Comparison of ENCODE assay signal across 8 cellular contexts in genomic region chr19:27966390-27966816, GRCh38.
DNase-seq lines count a peak whose midpoint lies in the region; ATAC-seq and TF ChIP-seq lines count a peak whose summit lies in the region.

No MANE protein-coding gene starts in this region.

- no peak overlapping the region for H3K23ac ChIP-seq in IMR-90 (ENCODE audit: low read depth, low read length)

- no peak overlapping the region for H3K56ac ChIP-seq in IMR-90 (ENCODE audit: extremely low read depth, insufficient read depth, low read length)

- H3K4me3 ChIP-seq in IMR-90 (ENCODE audit: insufficient read depth, low read depth, low read length) (no peak overlapping the region), astrocyte of the spinal cord (ENCODE audit: low read depth, low read length) (no peak overlapping the region)

- H2AK9ac ChIP-seq in IMR-90 (replicated peaks; ENCODE audit: low read depth, low read length, poor library complexity): no peak overlapping the region

- H4K8ac ChIP-seq in IMR-90 (ENCODE audit: low read depth in 2 of 2, low read length in 2 of 2): no peak overlapping the region

- no peak overlapping the region for H2BK20ac ChIP-seq in IMR-90 (ENCODE audit: low read depth, low read length)

- no peak overlapping the region for H3K27ac ChIP-seq in CD4-positive, alpha-beta T cell (ENCODE audit: low read depth, low read length)
- no peak overlapping the region for H3K27ac ChIP-seq in IMR-90 (ENCODE audit: insufficient read depth, low read length)

- H3K4me2 ChIP-seq in IMR-90 (ENCODE audit: low read depth, low read length): no peak overlapping the region

- CTCF ChIA-PET in CD4-positive, alpha-beta T cell (lab: Charles Lee): no interaction called here
- CTCF ChIA-PET in IMR-90 (lab: Yijun Ruan, JAX): interaction anchor here (1.6 kb wide), 1 partner anchor 913 kb away, joined by 6 read pairs; no protein-coding TSS in a partner anchor

- no peaks in the 10 kb centered on the region for H3K9me3 Mint-ChIP-seq in CD4-positive, alpha-beta T cell
- no peaks in the 10 kb centered on the region for H3K9me3 Mint-ChIP-seq in stimulated activated effector memory CD8-positive, alpha-beta T cell treated with anti-CD3 and anti-CD28 coated beads, Interleukin-12 subunit alpha, Interleukin-12 subunit beta, amount 100 ng/mL, for 72 hours
- no peaks in the 10 kb centered on the region for H3K9me3 Mint-ChIP-seq in stimulated activated naive CD8-positive, alpha-beta T cell treated with anti-CD3 and anti-CD28 coated beads, Interleukin-15, amount 100 ng/mL, for 72 hours

- no peaks in the 10 kb centered on the region for H3K79me1 ChIP-seq in IMR-90 (ENCODE audit: low read depth in 1 of 2, low read length in 2 of 2)

- dilution Hi-C loops in IMR-90 (cut with HindIII; ENCODE audit: low sequenced_read_pairs, unreplicated experiment): no loop called here

- no peak overlapping the region for H2BK120ac ChIP-seq in IMR-90 (ENCODE audit: low read depth, low read length)

- no peak for TF ChIP-seq POLR2A in IMR-90 (IDR thresholded peaks at IDR 0.05; ENCODE audit: low read depth, low read length)

- H2BK5ac ChIP-seq in IMR-90 (ENCODE audit: low read depth, low read length, poor library complexity, severe bottlenecking): no peak overlapping the region

- no peak overlapping the region for H2AFZ ChIP-seq in IMR-90 (replicated peaks; ENCODE audit: low read length, poor library complexity)

- BruUV-seq in IMR-90 (replicated peaks; lab: Mats Ljungman, UMichigan): no TSS peak

- TF ChIP-seq RAD21 in IMR-90 (IDR thresholded peaks at IDR 0.05; ENCODE audit: low read length): peak; percentile 32; the same call in 1 of the 2 replicates

- no peak overlapping the region for H3K27ac Mint-ChIP-seq in CD4-positive, alpha-beta T cell
- H3K27ac Mint-ChIP-seq in stimulated activated effector memory CD8-positive, alpha-beta T cell treated with anti-CD3 and anti-CD28 coated beads, Interleukin-12 subunit alpha, Interleukin-12 subunit beta, amount 100 ng/mL, for 72 hours: no peak overlapping the region
- no peak overlapping the region for H3K27ac Mint-ChIP-seq in stimulated activated naive CD8-positive, alpha-beta T cell treated with anti-CD3 and anti-CD28 coated beads, Interleukin-15, amount 100 ng/mL, for 72 hours

- no peaks in the 10 kb centered on the region for H3K9me3 ChIP-seq in CD4-positive, alpha-beta T cell (ENCODE audit: control insufficient read depth, low read length)
- no peaks in the 10 kb centered on the region; the same call in 1 of the 2 replicates for H3K9me3 ChIP-seq in IMR-90 (ENCODE audit: control insufficient read depth, insufficient read depth, low read length)

- no peak overlapping the region for H3K4me3 Mint-ChIP-seq in CD4-positive, alpha-beta T cell
- no peak overlapping the region for H3K4me3 Mint-ChIP-seq in stimulated activated effector memory CD8-positive, alpha-beta T cell treated with anti-CD3 and anti-CD28 coated beads, Interleukin-12 subunit alpha, Interleukin-12 subunit beta, amount 100 ng/mL, for 72 hours
- H3K4me3 Mint-ChIP-seq in stimulated activated naive CD8-positive, alpha-beta T cell treated with anti-CD3 and anti-CD28 coated beads, Interleukin-15, amount 100 ng/mL, for 72 hours: no peak overlapping the region

- in situ Hi-C loops in IMR-90 (cut with MboI; ENCODE audit: low sequenced_read_pairs) (loop anchor here (25.0 kb wide), 1 partner anchor 746 kb away; no protein-coding TSS in a partner anchor), astrocyte of the spinal cord (cut with HindIII; ENCODE audit: low sequenced_read_pairs) (no loop called here)

- no peaks in the 10 kb centered on the region for H3K27me3 ChIP-seq in CD4-positive, alpha-beta T cell (ENCODE audit: control insufficient read depth, insufficient read depth, low read length)
- H3K27me3 ChIP-seq in IMR-90 (ENCODE audit: control insufficient read depth, insufficient read depth, low read length): no peaks in the 10 kb centered on the region

- ATAC-seq in CD4-positive, alpha-beta T cell (ENCODE audit: poor library complexity): no peak
- no peak for ATAC-seq in IMR-90 (ENCODE audit: low read depth)
- no peak for ATAC-seq in GM21423 (IDR thresholded peaks at IDR 0.05; ENCODE audit: unreplicated experiment)
- ATAC-seq in stimulated activated effector memory CD8-positive, alpha-beta T cell treated with anti-CD3 and anti-CD28 coated beads, Interleukin-12 subunit alpha, Interleukin-12 subunit beta, amount 100 ng/mL, for 72 hours: no peak
- ATAC-seq in stimulated activated naive CD8-positive, alpha-beta T cell treated with anti-CD3 and anti-CD28 coated beads, Interleukin-15, amount 100 ng/mL, for 72 hours: no peak
- ATAC-seq in GM21447 (IDR thresholded peaks at IDR 0.05; ENCODE audit: unreplicated experiment): no peak

- no peak overlapping the region for H3K14ac ChIP-seq in IMR-90 (replicated peaks; ENCODE audit: low read depth, low read length)

- intact Hi-C loops in CD4-positive, alpha-beta T cell (cut with DNase I, micrococcal nuclease): loop anchor here (5.0 to 10.0 kb wide), 4 partner anchors 361 to 1628 kb away; no protein-coding TSS in a partner anchor
- intact Hi-C loops in IMR-90 (cut with micrococcal nuclease): loop anchor here (5.0 kb wide), 1 partner anchor 741 kb away; no protein-coding TSS in a partner anchor

- H3K9ac ChIP-seq in IMR-90 (ENCODE audit: low read depth, low read length): no peak overlapping the region

- no peak overlapping the region for H3K18ac ChIP-seq in IMR-90 (ENCODE audit: low read depth, low read length)

- no peak overlapping the region for H3K4ac ChIP-seq in IMR-90 (ENCODE audit: low read depth, low read length)

- H3K9me1 ChIP-seq in IMR-90 (ENCODE audit: insufficient read depth, low read length): no peaks in the 10 kb centered on the region

- POLR2A ChIA-PET in CD4-positive, alpha-beta T cell (lab: Charles Lee): no interaction called here
- POLR2A ChIA-PET in IMR-90 (lab: Charles Lee; ENCODE audit: unreplicated experiment): no interaction called here

- H2AK5ac ChIP-seq in IMR-90 (ENCODE audit: low read depth, low read length): no peak overlapping the region

- no CpG with 5 or more reads among the region's 2 CpGs for WGBS in IMR-90 (ENCODE audit: extremely low coverage in 2 of 2, insufficient read length in 1 of 2), 2 experiments

- no peaks in the 10 kb centered on the region for H3K36me3 Mint-ChIP-seq in CD4-positive, alpha-beta T cell (ENCODE audit: low read depth)
- no peaks in the 10 kb centered on the region for H3K36me3 Mint-ChIP-seq in stimulated activated effector memory CD8-positive, alpha-beta T cell treated with anti-CD3 and anti-CD28 coated beads, Interleukin-12 subunit alpha, Interleukin-12 subunit beta, amount 100 ng/mL, for 72 hours

- H2BK15ac ChIP-seq in IMR-90 (ENCODE audit: low read depth, low read length): no peak overlapping the region

- no peaks in the 10 kb centered on the region for H4K20me1 ChIP-seq in IMR-90 (ENCODE audit: insufficient read depth, low read length)

- TF ChIP-seq CTCF in CD4-positive, alpha-beta T cell (IDR thresholded peaks at IDR 0.05): peak; percentile 51
- TF ChIP-seq CTCF in IMR-90 (conservative IDR thresholded peaks at IDR 0.05; ENCODE audit: low read depth, low read length): peak; percentile 48
- peak; percentile 69 for TF ChIP-seq CTCF in astrocyte of the spinal cord (IDR thresholded peaks at IDR 0.05; ENCODE audit: low read depth, low read length)

- no peaks in the 10 kb centered on the region for H3K4me1 Mint-ChIP-seq in CD4-positive, alpha-beta T cell (ENCODE audit: low read depth)
- H3K4me1 Mint-ChIP-seq in stimulated activated effector memory CD8-positive, alpha-beta T cell treated with anti-CD3 and anti-CD28 coated beads, Interleukin-12 subunit alpha, Interleukin-12 subunit beta, amount 100 ng/mL, for 72 hours: no peaks in the 10 kb centered on the region
- H3K4me1 Mint-ChIP-seq in stimulated activated naive CD8-positive, alpha-beta T cell treated with anti-CD3 and anti-CD28 coated beads, Interleukin-15, amount 100 ng/mL, for 72 hours: no peaks in the 10 kb centered on the region

- H3K36me3 ChIP-seq in IMR-90 (ENCODE audit: control insufficient read depth, insufficient read depth, low read length): no peaks in the 10 kb centered on the region

- H3K27me3 Mint-ChIP-seq in CD4-positive, alpha-beta T cell: peaks cover 10% of the 10 kb centered on the region
- no peaks in the 10 kb centered on the region for H3K27me3 Mint-ChIP-seq in stimulated activated naive CD8-positive, alpha-beta T cell treated with anti-CD3 and anti-CD28 coated beads, Interleukin-15, amount 100 ng/mL, for 72 hours

- H4K5ac ChIP-seq in IMR-90 (ENCODE audit: low read depth, low read length): no peak overlapping the region

- H3K4me1 ChIP-seq in IMR-90 (ENCODE audit: control insufficient read depth, insufficient read depth, low read length): no peaks in the 10 kb centered on the region

- no peak for DNase-seq in CD4-positive, alpha-beta T cell
- DNase-seq in IMR-90: no peak
- peak; percentile 14 for DNase-seq in astrocyte of the spinal cord (ENCODE audit: low read depth, low spot score)
- DNase-seq in medulla oblongata (ENCODE audit: extremely low spot score): peak; percentile 20
- DNase-seq in stimulated activated effector memory CD8-positive, alpha-beta T cell treated with anti-CD3 and anti-CD28 coated beads, Interleukin-12 subunit alpha, Interleukin-12 subunit beta, amount 100 ng/mL, for 72 hours (ENCODE audit: low spot score in 2 of 2): no peak
- DNase-seq in stimulated activated naive CD8-positive, alpha-beta T cell treated with anti-CD3 and anti-CD28 coated beads, Interleukin-15, amount 100 ng/mL, for 72 hours: no peak

- H4K91ac ChIP-seq in IMR-90 (ENCODE audit: insufficient read depth, low read depth, low read length): no peak overlapping the region

TF ChIP-seq in IMR-90, 13 proteins besides CTCF, POLR2A, EP300 and RAD21:
- peak; percentile 62 for TF ChIP-seq MAFK (IDR thresholded peaks at IDR 0.05; ENCODE audit: low read depth, low read length)
- TF ChIP-seq SMC3 (IDR thresholded peaks at IDR 0.05; ENCODE audit: low read depth, low read length): peak; percentile 35; the same call in 1 of the 2 replicates
- TF ChIP-seq RCOR1 (IDR thresholded peaks at IDR 0.05; ENCODE audit: insufficient replicate concordance, low read length): no peak
TF ChIP-seq in IMR-90: peak in this region for 2.

Comparison
In these comparisons a context has a peak if more than half of its experiments do, and no peak if none do; other contexts are left out.
1. DNase-seq: peak in astrocyte of the spinal cord (single experiment) and medulla oblongata (single experiment); none in CD4-positive, alpha-beta T cell (0 of 10), IMR-90 (single experiment), stimulated activated effector memory CD8-positive, alpha-beta T cell treated with anti-CD3 and anti-CD28 coated beads, Interleukin-12 subunit alpha, Interleukin-12 subunit beta, amount 100 ng/mL, for 72 hours (0 of 2) and stimulated activated naive CD8-positive, alpha-beta T cell treated with anti-CD3 and anti-CD28 coated beads, Interleukin-15, amount 100 ng/mL, for 72 hours (0 of 2).
2. Peak in every context shown above with its lines, with median percentiles within 50 percentile points of each other: CTCF ChIP-seq.